Comparison of ENCODE assay signal across 37 cellular contexts in genomic region chr1:5459839-5460238, GRCh38.
"Had no signal": no experiment of that assay in that cellular context is flagged by ENCODE, and none has a peak within 500 bp of the region (broad histone marks: within the 10 kb centered on the region; RNA-seq: fewer than 3 reads in every experiment).

No MANE protein-coding gene starts in this region.

- H3K36me3 ChIP-seq: adrenal gland, ascending aorta, brain microvascular endothelial cell, breast epithelium had no signal

- FAIRE-seq: TTC549 had no signal

- H3K27me3 ChIP-seq: ascending aorta, brain microvascular endothelial cell had no signal

- H3K27me3 Mint-ChIP-seq: activated B cell treated with CpG ODN at 0.5 μM for 24 hours; activated CD4-positive, alpha-beta memory T cell treated with anti-CD3 and anti-CD28 coated beads for 36 hours; activated CD8-positive, alpha-beta T cell treated with anti-CD3 and anti-CD28 coated beads for 36 hours had no signal

- H3K4me1 Mint-ChIP-seq: activated B cell treated with CpG ODN at 0.5 μM for 24 hours; activated CD4-positive, alpha-beta T cell treated with anti-CD3 and anti-CD28 coated beads, Interleukin-2, amount 10 ng/mL, durations not matched to agents 24 days and 14 days; activated naive CD8-positive, alpha-beta T cell treated with anti-CD3 and anti-CD28 coated beads for 36 hours; activated T-helper 17 cell treated with anti-CD3 and anti-CD28 coated beads, Interleukin-2, amount 50 U/mL, for 72 hours had no signal

- ATAC-seq: activated CD8-positive, alpha-beta T cell treated with anti-CD3 and anti-CD28 coated beads for 36 hours; activated naive CD4-positive, alpha-beta T cell treated with anti-CD3 and anti-CD28 coated beads, Interleukin-2, amount 50 U/mL, for 72 hours; activated T-cell treated with anti-CD3 and anti-CD28 coated beads, Interleukin-2, amount 50 U/mL, for 4 hours; activated T-cell treated with anti-CD3 and anti-CD28 coated beads, Interleukin-2, amount 50 U/mL, for 72 hours; activated T-helper 17 cell treated with anti-CD3 and anti-CD28 coated beads, Interleukin-2, amount 50 U/mL, for 72 hours had no signal

- H3K4me3 ChIP-seq: adrenal gland, ascending aorta, breast epithelium had no signal

- H3K4me3 Mint-ChIP-seq: activated B cell treated with CpG ODN at 0.5 μM for 24 hours; activated CD4-positive, alpha-beta memory T cell treated with anti-CD3 and anti-CD28 coated beads for 36 hours; activated CD4-positive, alpha-beta T cell treated with anti-CD3 and anti-CD28 coated beads, Interleukin-2, amount 10 ng/mL, durations not matched to agents 24 days and 14 days; activated CD8-positive, alpha-beta T cell treated with anti-CD3 and anti-CD28 coated beads for 36 hours; activated naive CD4-positive, alpha-beta T cell treated with anti-CD3 and anti-CD28 coated beads for 36 hours; activated naive CD8-positive, alpha-beta T cell treated with anti-CD3 and anti-CD28 coated beads for 36 hours; activated T-cell treated with anti-CD3 and anti-CD28 coated beads, Interleukin-2, amount 50 U/mL, for 4 hours; activated T-cell treated with anti-CD3 and anti-CD28 coated beads, Interleukin-2, amount 50 U/mL, for 72 hours; activated T-helper 1 cell treated with anti-CD3 and anti-CD28 coated beads, Interleukin-12 subunit alpha, Interleukin-12 subunit beta, Interleukin-2, Interleukin-4 antibody, amounts not matched to agents 30 ng/mL and 10 ng/mL and 1 ng/mL, durations not matched to agents 14 hours and 24 hours and 36 hours; activated T-helper 17 cell treated with anti-CD3 and anti-CD28 coated beads, Interleukin-2, amount 50 U/mL, for 72 hours; T-helper 1 cell treated with Interleukin-12 subunit alpha and Interleukin-12 subunit beta and Interleukin-4 antibody, amounts not matched to agents 30 μg/mL and 1 μg/mL, for 36 hours; T-helper 2 cell treated with Interferon-gamma antibody and Interleukin-4, amounts not matched to agents 5 μg/mL and 100 μg/mL, for 36 hours had no signal

- H3K27ac Mint-ChIP-seq: activated B cell treated with CpG ODN at 0.5 μM for 24 hours; activated CD4-positive, alpha-beta memory T cell treated with anti-CD3 and anti-CD28 coated beads for 36 hours; activated CD4-positive, alpha-beta T cell treated with anti-CD3 and anti-CD28 coated beads, Interleukin-2, amount 10 ng/mL, durations not matched to agents 24 days and 14 days; activated CD8-positive, alpha-beta T cell treated with anti-CD3 and anti-CD28 coated beads for 36 hours; activated naive CD4-positive, alpha-beta T cell treated with anti-CD3 and anti-CD28 coated beads for 36 hours; activated naive CD4-positive, alpha-beta T cell treated with anti-CD3 and anti-CD28 coated beads, Interleukin-2, amount 50 U/mL, for 72 hours; activated naive CD8-positive, alpha-beta T cell treated with anti-CD3 and anti-CD28 coated beads for 36 hours; activated T-cell treated with anti-CD3 and anti-CD28 coated beads, Interleukin-2, amount 50 U/mL, for 72 hours; activated T-helper 1 cell treated with anti-CD3 and anti-CD28 coated beads, Interleukin-12 subunit alpha, Interleukin-12 subunit beta, Interleukin-2, Interleukin-4 antibody, amounts not matched to agents 30 ng/mL and 10 ng/mL and 1 ng/mL, durations not matched to agents 14 hours and 24 hours and 36 hours; activated T-helper 17 cell treated with anti-CD3 and anti-CD28 coated beads, Interleukin-2, amount 50 U/mL, for 72 hours; T-helper 1 cell treated with Interleukin-12 subunit alpha and Interleukin-12 subunit beta and Interleukin-4 antibody, amounts not matched to agents 30 μg/mL and 1 μg/mL, for 36 hours; T-helper 2 cell treated with Interferon-gamma antibody and Interleukin-4, amounts not matched to agents 5 μg/mL and 100 μg/mL, for 36 hours had no signal

- H3K9me3 Mint-ChIP-seq: activated CD4-positive, alpha-beta T cell treated with anti-CD3 and anti-CD28 coated beads, Interleukin-2, amount 10 ng/mL, durations not matched to agents 24 days and 14 days; activated naive CD4-positive, alpha-beta T cell treated with anti-CD3 and anti-CD28 coated beads for 36 hours; activated naive CD8-positive, alpha-beta T cell treated with anti-CD3 and anti-CD28 coated beads for 36 hours; activated T-cell treated with anti-CD3 and anti-CD28 coated beads, Interleukin-2, amount 50 U/mL, for 4 hours; T-helper 2 cell treated with Interferon-gamma antibody and Interleukin-4, amounts not matched to agents 5 μg/mL and 100 μg/mL, for 36 hours had no signal

- DNase-seq: activated B cell treated with CpG ODN at 0.5 μM for 24 hours; activated CD4-positive, alpha-beta memory T cell treated with anti-CD3 and anti-CD28 coated beads for 36 hours; activated CD4-positive, alpha-beta T cell treated with anti-CD3 and anti-CD28 coated beads for 4 hours; activated CD4-positive, alpha-beta T cell treated with anti-CD3 and anti-CD28 coated beads, Interleukin-2, amount 10 ng/mL, durations not matched to agents 24 days and 14 days; activated CD4-positive, alpha-beta T cell treated with anti-CD3 and anti-CD28 coated beads, Interleukin-2, amount 50 U/mL, for 1 hour; activated CD4-positive, alpha-beta T cell treated with anti-CD3 and anti-CD28 coated beads, Interleukin-2, amount 50 U/mL, for 4 hours; activated CD4-positive, CD25-positive, alpha-beta regulatory T cell treated with anti-CD3 and anti-CD28 coated beads, Interleukin-2, amount 50 U/mL, for 72 hours; activated CD8-positive, alpha-beta memory T cell treated with anti-CD3 and anti-CD28 coated beads, Interleukin-2, amount 50 U/mL, for 4 hours; activated CD8-positive, alpha-beta T cell treated with anti-CD3 and anti-CD28 coated beads for 36 hours; activated effector memory CD4-positive, alpha-beta T cell treated with anti-CD3 and anti-CD28 coated beads, Interleukin-2, amount 50 U/mL, for 16 hours; activated gamma-delta T cell treated with Interleukin-2 at 50 U/mL for 16 hours; activated naive CD4-positive, alpha-beta T cell; activated naive CD4-positive, alpha-beta T cell treated with anti-CD3 and anti-CD28 coated beads for 36 hours; activated naive CD4-positive, alpha-beta T cell treated with anti-CD3 and anti-CD28 coated beads, Interleukin-2, amount 50 U/mL, for 16 hours; activated naive CD8-positive, alpha-beta T cell treated with anti-CD3 and anti-CD28 coated beads for 36 hours; activated T-cell treated with anti-CD3 and anti-CD28 coated beads for 4 hours; activated T-cell treated with anti-CD3 and anti-CD28 coated beads, Interleukin-2, amount 50 U/mL, for 1 hour; activated T-cell treated with anti-CD3 and anti-CD28 coated beads, Interleukin-2, amount 50 U/mL, for 4 hours; activated T-cell treated with anti-CD3 and anti-CD28 coated beads, Interleukin-2, amount 50 U/mL, for 72 hours; adrenal gland; amniotic stem cell; anterior cingulate cortex; brain microvascular endothelial cell; central memory CD4-positive, alpha-beta T cell; SW 1271; T-helper 1 cell; T-helper 2 cell; T-helper 9 cell had no signal

- H3K36me3 Mint-ChIP-seq: activated CD4-positive, alpha-beta memory T cell treated with anti-CD3 and anti-CD28 coated beads for 36 hours; activated naive CD8-positive, alpha-beta T cell treated with anti-CD3 and anti-CD28 coated beads for 36 hours had no signal

- H3K27ac ChIP-seq: adrenal gland, ascending aorta, brain microvascular endothelial cell, breast epithelium, VCaP had no signal

- H3K4me1 ChIP-seq: adrenal gland, ascending aorta, breast epithelium had no signal

- H3K9me3 ChIP-seq: adrenal gland, ascending aorta had no signal
